8 cellular contexts compared by ENCODE assay signal in genomic region chr7:26864309-26865093, GRCh38. TPM values are rescaled to one million over a fixed set of nuclear protein-coding genes. Genes with fewer than 3 reads are reported as not detected.
DNase-seq lines count a peak whose midpoint lies in the region; ATAC-seq and TF ChIP-seq lines count a peak whose summit lies in the region.

A gene with protein sequence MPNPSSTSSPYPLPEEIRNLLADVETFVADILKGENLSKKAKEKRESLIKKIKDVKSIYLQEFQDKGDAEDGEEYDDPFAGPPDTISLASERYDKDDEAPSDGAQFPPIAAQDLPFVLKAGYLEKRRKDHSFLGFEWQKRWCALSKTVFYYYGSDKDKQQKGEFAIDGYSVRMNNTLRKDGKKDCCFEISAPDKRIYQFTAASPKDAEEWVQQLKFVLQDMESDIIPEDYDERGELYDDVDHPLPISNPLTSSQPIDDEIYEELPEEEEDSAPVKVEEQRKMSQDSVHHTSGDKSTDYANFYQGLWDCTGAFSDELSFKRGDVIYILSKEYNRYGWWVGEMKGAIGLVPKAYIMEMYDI (minus strand): TSS chr7:26864590. CDS start chr7:26864429, 161 bp downstream.

- TF ChIP-seq CTCF in GM10266 (IDR thresholded peaks at IDR 0.05; ENCODE audit: control insufficient read depth, insufficient read depth, low read depth, missing control alignments) = no peak
- no peak for TF ChIP-seq CTCF in heart left ventricle (IDR thresholded peaks at IDR 0.05)
- TF ChIP-seq CTCF in type B pancreatic cell (conservative IDR thresholded peaks at IDR 0.05) = no peak

- peak within 1 kb of the TSS; percentile 19 to 91 for H3K27ac Mint-ChIP-seq in T-cell
- peak within 1 kb of the TSS; percentile 96 for H3K27ac Mint-ChIP-seq in type B pancreatic cell

- peak in 1 of 2 donors; percentile 90 for TF ChIP-seq POLR2A in heart left ventricle (IDR thresholded peaks at IDR 0.05)

- peak within 1 kb of the TSS; percentile 66 to 96 (median 80) for H3K27ac ChIP-seq in heart left ventricle

- POLR2A ChIA-PET in T-cell (lab: Charles Lee) = no interaction called here

- no peaks in the 10 kb centered on the region for H3K36me3 ChIP-seq in heart left ventricle

- peaks cover 0 to 22% (median 0%) of the 10 kb centered on the region in 12 donors for H3K4me1 ChIP-seq in heart left ventricle

- H3K4me1 Mint-ChIP-seq in T-cell = peaks cover 22 to 25% (median 25%) of the 10 kb centered on the region in 3 donors
- H3K4me1 Mint-ChIP-seq in type B pancreatic cell (ENCODE audit: unreplicated experiment) = peaks cover 7% of the 10 kb centered on the region

- H3K9me3 Mint-ChIP-seq in T-cell (no peaks in the 10 kb centered on the region), type B pancreatic cell (peaks cover 4% of the 10 kb centered on the region)

- CTCF ChIA-PET in T-cell (lab: Charles Lee) = interaction anchor here in 1 of 2 donors (0.6 kb wide), 1 partner anchor 15 kb away, joined by 4 read pairs; no protein-coding TSS in a partner anchor

- intact Hi-C loops in heart left ventricle (cut with DNase I) = loop anchor here in 2 of 10 donors (5.0 kb wide), 1 partner anchor 268 kb away; the partner anchor contains the start of gene HOXA4 (in 2 of the 2)

- no peaks in the 10 kb centered on the region for H3K9me3 ChIP-seq in heart left ventricle

- H3K36me3 Mint-ChIP-seq in T-cell = no peaks in the 10 kb centered on the region
- H3K36me3 Mint-ChIP-seq in type B pancreatic cell = peaks cover 3% of the 10 kb centered on the region

- H3K4me3 Mint-ChIP-seq in T-cell = peak within 1 kb of the TSS; percentile 89 to 94 (median 90)
- H3K4me3 Mint-ChIP-seq in type B pancreatic cell = peak within 1 kb of the TSS; percentile 95

- peak; percentile 88 for DNase-seq in GM10266 (ENCODE audit: extremely low spot score)
- DNase-seq in NCI-H1105 treated with DMSO at 0.1 percent for 48 hours (lab: John Stamatoyannopoulos, UW) = peak; percentile 99
- DNase-seq in T-cell = peak; percentile 45 to 82 (median 70)
- peak; percentile 96 for DNase-seq in amniotic epithelial cell (ENCODE audit: low read depth)
- peak; percentile 95 to 98 (median 95) for DNase-seq in heart left ventricle
- DNase-seq in pons (ENCODE audit: low spot score) = peak; percentile 99
- DNase-seq in type B pancreatic cell (ENCODE audit: extremely low spot score, unreplicated experiment) = peak; percentile 99

- H3K27me3 Mint-ChIP-seq in T-cell = peaks cover 26 to 44% of the 10 kb centered on the region in 2 donors
- H3K27me3 Mint-ChIP-seq in type B pancreatic cell = peaks cover 5% of the 10 kb centered on the region

- 1 to 2% (median 1%) methylated on average over 39 to 52 of the region's 52 CpGs for WGBS in heart left ventricle, 4 donors

- ATAC-seq in HG02610 (IDR thresholded peaks at IDR 0.05; ENCODE audit: unreplicated experiment) (peak; percentile 91), T-cell (replicated peaks in 1 of 4) (peak; percentile 88 to 94 (median 92)), heart left ventricle (peak; percentile 98 to 100 (median 99))

- H3K4me3 ChIP-seq in heart left ventricle = peak within 1 kb of the TSS; percentile 50 to 90 (median 69)

- H3K27me3 ChIP-seq in heart left ventricle = peaks cover 0 to 76% (median 26%) of the 10 kb centered on the region in 9 donors

RNA-seq across cellular contexts. Expression of the gene that starts here (rescaled TPM):
- total RNA-seq in T-cell (1 to 10 TPM; 4.8 to 8.9 (median 7.7) TPM), heart left ventricle (10 to 100 TPM in 2 of 9 donors, 1 to 10 TPM in 7; 2.9 to 17.3 (median 6.0) TPM), type B pancreatic cell (ENCODE audit: low replicate concordance) (25.5 and 61.6 TPM in 2 replicates)
- 1 to 10 TPM in 1 of 2 donors, under 1 TPM in 1; 0.99 to 2.5 TPM for polyA plus RNA-seq in heart left ventricle

Comparison
In these comparisons a context has a peak if more than half of its experiments do, and no peak if none do; other contexts are left out.
1. Peak in every context shown above with its lines: DNase-seq, ATAC-seq, H3K4me3 ChIP-seq and H3K27ac ChIP-seq.